Comparison of ENCODE assay signal across 8 cellular contexts in genomic region chr2:46970334-46971288, GRCh38. TPM values are rescaled to one million over a fixed set of nuclear protein-coding genes. Genes with fewer than 3 reads are reported as not detected.
DNase-seq lines count a peak whose midpoint lies in the region; ATAC-seq and TF ChIP-seq lines count a peak whose summit lies in the region.

No MANE protein-coding gene starts in this region.

- peaks cover 15% of the 10 kb centered on the region for H3K36me3 ChIP-seq in skeletal muscle satellite cell (ENCODE audit: insufficient read depth, low read length)

- H3K4me3 ChIP-seq in fibroblast of pulmonary artery (replicated peaks; ENCODE audit: low read depth, low read length) = no peak overlapping the region
- peak overlapping the region; percentile 21 for H3K4me3 ChIP-seq in skeletal muscle satellite cell (ENCODE audit: low read length)

- no peaks in the 10 kb centered on the region for H3K9me3 Mint-ChIP-seq in activated T-cell treated with anti-CD3 and anti-CD28 coated beads, Interleukin-2, amount 50 U/mL, for 72 hours

- peak overlapping the region; percentile 27 for H3K9ac ChIP-seq in skeletal muscle satellite cell (ENCODE audit: low read depth, low read length)

- no peak overlapping the region for H3K4me3 Mint-ChIP-seq in activated T-cell treated with anti-CD3 and anti-CD28 coated beads, Interleukin-2, amount 50 U/mL, for 72 hours

- H3K27ac Mint-ChIP-seq in activated T-cell treated with anti-CD3 and anti-CD28 coated beads, Interleukin-2, amount 50 U/mL, for 72 hours = no peak overlapping the region

- peak; percentile 56 for ATAC-seq in GM19463 (IDR thresholded peaks at IDR 0.05; ENCODE audit: unreplicated experiment)
- ATAC-seq in GM21528 (IDR thresholded peaks at IDR 0.05; ENCODE audit: low FRiP score, unreplicated experiment) = no peak
- no peak for ATAC-seq in activated T-cell treated with anti-CD3 and anti-CD28 coated beads, Interleukin-2, amount 50 U/mL, for 72 hours (replicated peaks in 1 of 2)
- no peak for ATAC-seq in HG02970 (IDR thresholded peaks at IDR 0.05; ENCODE audit: low FRiP score, unreplicated experiment)

- H3K4me1 Mint-ChIP-seq in activated T-cell treated with anti-CD3 and anti-CD28 coated beads, Interleukin-2, amount 50 U/mL, for 72 hours (ENCODE audit: low read depth) = peaks cover 6% of the 10 kb centered on the region

- peak; percentile 74 for DNase-seq in RPMI7951 (ENCODE audit: low read depth)
- peak; percentile 76 for DNase-seq in fibroblast of pulmonary artery (ENCODE audit: low read depth)
- DNase-seq in activated T-cell treated with anti-CD3 and anti-CD28 coated beads, Interleukin-2, amount 50 U/mL, for 72 hours = no peak
- DNase-seq in superior temporal gyrus (ENCODE audit: extremely low spot score) = no peak

- H3K27me3 ChIP-seq in skeletal muscle satellite cell (ENCODE audit: control insufficient read depth, insufficient read depth, low read length) = no peaks in the 10 kb centered on the region

- peaks cover 57% of the 10 kb centered on the region for H3K4me1 ChIP-seq in skeletal muscle satellite cell (ENCODE audit: control insufficient read depth, insufficient read depth, low read length)

- peak overlapping the region; percentile 46 for H3K4me2 ChIP-seq in skeletal muscle satellite cell (ENCODE audit: low read length)

- H3K9me3 ChIP-seq in skeletal muscle satellite cell (replicated peaks; ENCODE audit: low read length) = no peaks in the 10 kb centered on the region

- H3K27me3 Mint-ChIP-seq in activated T-cell treated with anti-CD3 and anti-CD28 coated beads, Interleukin-2, amount 50 U/mL, for 72 hours (ENCODE audit: low read depth) = no peaks in the 10 kb centered on the region

- H3K36me3 Mint-ChIP-seq in activated T-cell treated with anti-CD3 and anti-CD28 coated beads, Interleukin-2, amount 50 U/mL, for 72 hours (ENCODE audit: insufficient read depth in 2 of 2) = peaks cover 0 to 8% of the 10 kb centered on the region in 2 donors

- TF ChIP-seq CTCF in fibroblast of pulmonary artery (IDR thresholded peaks at IDR 0.05; ENCODE audit: low read length, missing control alignments) = no peak

RNA-seq across cellular contexts. Expression of gene TTC7A, which starts 29.6 kb away (rescaled TPM):
- 6.5 and 11.0 TPM in 2 replicates for total RNA-seq in RPMI7951 (2014; rRNA removed; shearing (Covaris generic))
- 19.3 and 21.6 TPM in 2 replicates for total RNA-seq in skeletal muscle satellite cell (2012; rRNA removed)
- 10 to 100 TPM; 68.2 to 93.1 TPM for total RNA-seq in activated T-cell treated with anti-CD3 and anti-CD28 coated beads, Interleukin-2, amount 50 U/mL, for 72 hours

RNA-seq across cellular contexts. Expression of gene MCFD2, which starts 55.0 kb away (rescaled TPM):
- 169 and 177 TPM in 2 replicates for total RNA-seq in RPMI7951 (2014; rRNA removed; shearing (Covaris generic))
- total RNA-seq in skeletal muscle satellite cell (2012; rRNA removed) = 146 and 148 TPM in 2 replicates
- 10 to 100 TPM; 50.1 to 59.3 TPM for total RNA-seq in activated T-cell treated with anti-CD3 and anti-CD28 coated beads, Interleukin-2, amount 50 U/mL, for 72 hours

Comparison
In these comparisons a context has a peak if more than half of its experiments do, and no peak if none do; other contexts are left out.
1. DNase-seq: peak in RPMI7951 (single experiment) and fibroblast of pulmonary artery (single experiment); none in activated T-cell treated with anti-CD3 and anti-CD28 coated beads, Interleukin-2, amount 50 U/mL, for 72 hours (0 of 2) and superior temporal gyrus (single experiment).